ENCODE assay signal across 14 cellular contexts in genomic region chr1:12602633-12603024, GRCh38. TPM values are rescaled to one million over a fixed set of nuclear protein-coding genes. Genes with fewer than 3 reads are reported as not detected.
DNase-seq lines count a peak whose midpoint lies in the region; ATAC-seq, FAIRE-seq and TF ChIP-seq lines count a peak whose summit lies in the region.
"Had no signal": no experiment of that assay in that cellular context is flagged by ENCODE, and none has a peak within 500 bp of the region (broad histone marks: within the 10 kb centered on the region; RNA-seq: fewer than 3 reads in every experiment).

No MANE protein-coding gene starts in this region.

- DNase-seq in HCT116 (ENCODE audit: low read depth, low spot score) (no peak), kidney (no peak), thoracic aorta (ENCODE audit: low spot score) (no peak), AML-193 (lab: John Stamatoyannopoulos, UW) (no peak)
- no peak for DNase-seq in activated naive CD8-positive, alpha-beta T cell treated with anti-CD3 and anti-CD28 coated beads, Interleukin-2, amount 10 ng/mL, durations not matched to agents 7 days and 5 days
- DNase-seq: activated effector memory CD4-positive, alpha-beta T cell treated with Interleukin-2 at 50 U/mL for 16 hours; CD4-positive, alpha-beta T cell; NCI-H2171; stimulated activated CD4-positive, alpha-beta T cell treated with anti-CD3 and anti-CD28 coated beads, Interleukin-12 subunit alpha, Interleukin-12 subunit beta, amount 100 ng/mL, for 4 hours had no signal

- H3K9me3 ChIP-seq in HCT116 (ENCODE audit: control insufficient read depth in 1 of 2, insufficient read depth in 1 of 2, low read depth in 1 of 2, low read length in 2 of 2), result no peaks in the 10 kb centered on the region
- peaks cover 0 to 4% of the 10 kb centered on the region in 2 donors for H3K9me3 ChIP-seq in kidney (ENCODE audit: control insufficient read depth in 1 of 2, low read length in 2 of 2)
- H3K9me3 ChIP-seq in thoracic aorta, result no peaks in the 10 kb centered on the region
- H3K9me3 ChIP-seq: ovary had no signal

- H3K4me2 ChIP-seq in HCT116 (ENCODE audit: low read length), result peak overlapping the region; percentile 67

- H3K36me3 ChIP-seq in HCT116 (ENCODE audit: control insufficient read depth in 1 of 2, insufficient read depth in 2 of 2, low read length in 2 of 2) (no peaks in the 10 kb centered on the region; a peak in 1 of 4 replicates), kidney (ENCODE audit: control insufficient read depth in 1 of 2, insufficient read depth in 2 of 2, low read length in 2 of 2) (peaks cover 4 to 16% of the 10 kb centered on the region in 2 donors), thoracic aorta (no peaks in the 10 kb centered on the region)
- H3K36me3 ChIP-seq: ovary had no signal

- H3K9ac ChIP-seq in HCT116 (ENCODE audit: low read length) (peak overlapping the region; percentile 32), kidney (ENCODE audit: low read length in 2 of 2) (peak overlapping the region in 1 of 2 donors; percentile 23)

- TF ChIP-seq CTCF in HCT116 (IDR thresholded peaks at IDR 0.05 in 2 of 3, conservative IDR thresholded peaks at IDR 0.05 in 1 of 3; ENCODE audit: borderline replicate concordance in 1 of 3, insufficient read depth in 1 of 3, low read depth in 2 of 3, low read length in 2 of 3) (no peak), kidney (IDR thresholded peaks at IDR 0.05; ENCODE audit: borderline replicate concordance, extremely low read depth, insufficient read depth) (no peak), thoracic aorta (IDR thresholded peaks at IDR 0.05) (no peak)

- CTCF ChIA-PET in HCT116 (lab: Charles Lee), result interaction anchor here (1.2 to 2.3 kb wide), 4 partner anchors 12 to 56 kb away, joined by 3 to 17 read pairs (median 9); partner anchors contain the start of gene DHRS3

- H3K79me2 ChIP-seq in HCT116 (ENCODE audit: insufficient read depth, low read length), result peaks cover 72% of the 10 kb centered on the region

- H2AFZ ChIP-seq in HCT116 (ENCODE audit: low read depth, low read length, poor library complexity, severe bottlenecking), result no peak overlapping the region

- H3K27me3 ChIP-seq in HCT116 (ENCODE audit: insufficient read depth, low read length) (no peaks in the 10 kb centered on the region), thoracic aorta (replicated peaks; ENCODE audit: insufficient read depth) (no peaks in the 10 kb centered on the region)
- H3K27me3 ChIP-seq: ovary had no signal

- POLR2A ChIA-PET in HCT116 (lab: Charles Lee), result no interaction called here
- POLR2A ChIA-PET in activated naive CD8-positive, alpha-beta T cell treated with anti-CD3 and anti-CD28 coated beads, Interleukin-2, amount 10 ng/mL, durations not matched to agents 7 days and 5 days (lab: Charles Lee), result interaction anchor here (7.3 kb wide), 1 partner anchor 14 kb away, joined by 98 read pairs; the partner anchor contains the start of gene DHRS3

- peaks cover 70% of the 10 kb centered on the region for H3K4me1 Mint-ChIP-seq in activated naive CD8-positive, alpha-beta T cell treated with anti-CD3 and anti-CD28 coated beads, Interleukin-2, amount 10 ng/mL, durations not matched to agents 7 days and 5 days

- H3K9me2 ChIP-seq in HCT116 (ENCODE audit: insufficient read depth), result no peaks in the 10 kb centered on the region

- TF ChIP-seq RAD21 in HCT116 (IDR thresholded peaks at IDR 0.05; ENCODE audit: low read depth), result no peak

- peak overlapping the region; percentile 14 for H3K27ac Mint-ChIP-seq in activated naive CD8-positive, alpha-beta T cell treated with anti-CD3 and anti-CD28 coated beads, Interleukin-2, amount 10 ng/mL, durations not matched to agents 7 days and 5 days

- RAD21 ChIA-PET in HCT116 (lab: Charles Lee; ENCODE audit: low non-redundant PET in 1 of 2, low total read pairs in 2 of 2, uncharacterized antibody in 2 of 2, unreplicated experiment in 2 of 2), result interaction anchor here in 1 of 2 experiments (2.3 kb wide), 1 partner anchor 16 kb away, joined by 12 read pairs; the partner anchor contains the start of gene DHRS3

- H3K9me3 Mint-ChIP-seq in activated naive CD8-positive, alpha-beta T cell treated with anti-CD3 and anti-CD28 coated beads, Interleukin-2, amount 10 ng/mL, durations not matched to agents 7 days and 5 days, result peaks cover 6% of the 10 kb centered on the region

- H3K27ac ChIP-seq in HCT116 (ENCODE audit: low read depth, low read length) (no peak overlapping the region), kidney (ENCODE audit: low read depth in 2 of 2, low read length in 2 of 2) (peak overlapping the region; percentile 29 to 62), thoracic aorta (peak overlapping the region; percentile 58 to 95)
- H3K27ac ChIP-seq: ovary had no signal

- no peaks in the 10 kb centered on the region for H4K20me1 ChIP-seq in HCT116 (ENCODE audit: insufficient read depth)

- no peak for FAIRE-seq in kidney (lab: Jason Lieb, UNC)

- H3K36me3 Mint-ChIP-seq in activated naive CD8-positive, alpha-beta T cell treated with anti-CD3 and anti-CD28 coated beads, Interleukin-2, amount 10 ng/mL, durations not matched to agents 7 days and 5 days, result peaks cover 35% of the 10 kb centered on the region

- no peaks in the 10 kb centered on the region for H3K27me3 Mint-ChIP-seq in activated naive CD8-positive, alpha-beta T cell treated with anti-CD3 and anti-CD28 coated beads, Interleukin-2, amount 10 ng/mL, durations not matched to agents 7 days and 5 days
- H3K27me3 Mint-ChIP-seq: CD4-positive, alpha-beta T cell had no signal

- no peak for TF ChIP-seq POLR2A in HCT116 (IDR thresholded peaks at IDR 0.05; ENCODE audit: borderline replicate concordance, extremely low read depth, insufficient read depth, insufficient read length)

- intact Hi-C loops in HCT116 (cut with micrococcal nuclease) (no loop called here), kidney (cut with DNase I) (no loop called here)

- no TSS peak for BruUV-seq in HCT116 (replicated peaks; lab: Mats Ljungman, UMichigan)

- ATAC-seq in HCT116 (no peak), thoracic aorta (ENCODE audit: insufficient number of reproducible peaks, low FRiP score, low read depth) (no peak), GM18520 (IDR thresholded peaks at IDR 0.05; ENCODE audit: unreplicated experiment) (no peak), GM19455 (IDR thresholded peaks at IDR 0.05; ENCODE audit: unreplicated experiment) (no peak)
- no peak for ATAC-seq in activated naive CD8-positive, alpha-beta T cell treated with anti-CD3 and anti-CD28 coated beads, Interleukin-2, amount 10 ng/mL, durations not matched to agents 7 days and 5 days (ENCODE audit: low read depth)

- H3K4me1 ChIP-seq in HCT116 (ENCODE audit: control insufficient read depth in 1 of 2, insufficient read depth in 2 of 2, low read length in 2 of 2), result peaks cover 58 to 83% of the 10 kb centered on the region in 2 experiments
- peaks cover 66% of the 10 kb centered on the region in 2 donors for H3K4me1 ChIP-seq in kidney (ENCODE audit: control insufficient read depth in 1 of 2, insufficient read depth in 1 of 2, low read depth in 1 of 2, low read length in 2 of 2)
- H3K4me1 ChIP-seq in thoracic aorta (ENCODE audit: control insufficient read depth in 1 of 2, low read depth in 2 of 2), result peaks cover 43 to 81% of the 10 kb centered on the region in 2 donors

- H3K4me3 Mint-ChIP-seq in activated naive CD8-positive, alpha-beta T cell treated with anti-CD3 and anti-CD28 coated beads, Interleukin-2, amount 10 ng/mL, durations not matched to agents 7 days and 5 days, result no peak overlapping the region

- H3K4me3 ChIP-seq in HCT116 (replicated peaks in 1 of 2; ENCODE audit: low read depth in 1 of 2, low read length in 2 of 2) (no peak overlapping the region), kidney (ENCODE audit: low read length in 2 of 2) (no peak overlapping the region), thoracic aorta (no peak overlapping the region)
- H3K4me3 ChIP-seq: ovary had no signal

TF ChIP-seq in HCT116, 20 proteins besides CTCF, POLR2A, EP300 and RAD21:
- no peak for TF ChIP-seq POLR2AphosphoS5 (IDR thresholded peaks at IDR 0.05; ENCODE audit: low read depth, low read length)

RNA-seq across cellular contexts. Expression of gene DHRS3, which starts 15.4 kb away (rescaled TPM):
- total RNA-seq in HCT116 (2021; ENCODE audit: unreplicated experiment) (87.0 TPM), kidney (44.8 TPM), thoracic aorta (100 to 1,000 TPM in 1 of 2 donors, 10 to 100 TPM in 1; 65.9 to 150 TPM)
- polyA plus RNA-seq in HCT116 (2012), result 91.6 and 92.2 TPM in 2 replicates
- total RNA-seq in activated naive CD8-positive, alpha-beta T cell treated with anti-CD3 and anti-CD28 coated beads, Interleukin-2, amount 10 ng/mL, durations not matched to agents 7 days and 5 days, result 100 to 1,000 TPM; 105 to 109 TPM
- polyA plus RNA-seq in kidney (ENCODE audit: insufficient read depth, low read depth, low replicate concordance), result 97.1 TPM
- total RNA-seq: SK-MEL-5 had no signal

RNA-seq across cellular contexts. Expression of gene AADACL4, which starts 41.3 kb away (rescaled TPM):
- total RNA-seq in HCT116 (2021; ENCODE audit: unreplicated experiment) (not detected), kidney (0.16 TPM), thoracic aorta (not detected)
- not detected in 2 replicates for polyA plus RNA-seq in HCT116 (2012)
- total RNA-seq in activated naive CD8-positive, alpha-beta T cell treated with anti-CD3 and anti-CD28 coated beads, Interleukin-2, amount 10 ng/mL, durations not matched to agents 7 days and 5 days, result not detected
- 0.58 TPM for polyA plus RNA-seq in kidney (ENCODE audit: insufficient read depth, low read depth, low replicate concordance)
- total RNA-seq: CD4-positive, alpha-beta T cell; ovary; SK-MEL-5; subcutaneous adipose tissue had no signal
